Comparison of ENCODE assay signal across 8 cellular contexts in the genomic region with DNA sequence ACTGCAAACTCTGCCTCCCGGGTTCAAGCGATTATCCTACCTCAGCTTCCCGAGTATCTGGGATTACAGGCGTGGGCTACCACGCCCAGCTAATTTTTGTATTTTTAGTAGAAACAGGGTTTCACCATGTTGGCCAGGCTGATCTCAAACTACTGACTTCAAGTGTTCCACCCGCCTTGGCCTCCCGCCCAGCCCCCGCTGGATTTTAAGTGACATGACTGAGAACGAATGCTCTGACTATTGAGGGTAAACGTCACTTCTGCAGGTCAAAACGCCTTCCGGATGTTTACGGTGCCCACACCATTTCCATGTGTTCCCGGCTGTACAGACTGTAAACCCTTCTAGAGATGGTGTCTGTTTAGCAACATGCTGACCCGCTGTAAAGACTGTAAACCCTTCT.
"Had no signal": no experiment of that assay in that cellular context is flagged by ENCODE, and none has a peak within 500 bp of the region (broad histone marks: within the 10 kb centered on the region; RNA-seq: fewer than 3 reads in every experiment).

No MANE protein-coding gene starts in this region.

- H3K4me3 ChIP-seq: GM23248, HAP-1 had no signal

- H3K9me3 ChIP-seq: HAP-1 had no signal

- H3K9ac ChIP-seq: GM23248 had no signal

- H3K4me1 ChIP-seq: HAP-1 had no signal

- ATAC-seq: HCT116 had no signal

- H2AFZ ChIP-seq: GM23248 had no signal

- FAIRE-seq: HTR-8/SVneo had no signal

- H3K27ac ChIP-seq: GM23248 had no signal

- H3K4me3 Mint-ChIP-seq: HFFc6 had no signal

- H3K9me3 Mint-ChIP-seq: HFFc6 had no signal

- DNase-seq: GM23248, GOT3, H7, HFFc6, IMR-90 had no signal

- H3K27ac Mint-ChIP-seq: HFFc6 had no signal
